ENCODE assay signal across 11 cellular contexts in the genomic region with DNA sequence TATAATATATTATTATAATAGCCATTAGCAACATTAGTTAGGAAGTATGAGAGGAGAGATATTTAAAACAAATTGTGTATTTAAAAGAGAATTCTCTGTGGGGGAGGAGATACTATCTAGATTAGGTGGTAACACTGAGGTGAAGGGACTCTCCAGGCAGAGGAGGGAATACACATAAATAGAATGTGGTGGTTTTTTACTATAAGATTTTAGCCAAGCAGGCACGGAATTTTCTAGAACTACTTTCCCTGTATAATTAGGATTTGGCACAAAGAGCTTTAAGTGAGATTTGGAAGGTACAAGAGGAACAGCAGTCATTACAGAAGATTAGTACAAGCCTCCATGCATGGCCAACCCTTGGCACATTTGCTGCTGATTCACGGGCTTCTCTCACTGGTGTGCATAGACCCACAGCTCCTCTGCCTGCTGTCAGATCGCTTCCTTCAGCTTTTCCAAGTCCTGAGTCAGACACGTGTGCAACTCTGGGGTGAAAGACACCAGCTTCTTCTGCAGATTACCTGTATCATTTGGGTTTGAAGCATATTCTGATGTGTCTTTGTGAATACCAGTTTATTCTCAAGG.
A peak's percentile ranks its signal among the peaks of the same experiment; 100 is the strongest.
DNase-seq lines count a peak whose midpoint lies in the region; ATAC-seq and TF ChIP-seq lines count a peak whose summit lies in the region.
"Had no signal": no experiment of that assay in that cellular context is flagged by ENCODE, and none has a peak within 500 bp of the region (broad histone marks: within the 10 kb centered on the region; RNA-seq: fewer than 3 reads in every experiment).

No MANE protein-coding gene starts in this region.

- no peaks in the 10 kb centered on the region for H3K27me3 Mint-ChIP-seq in activated CD8-positive, alpha-beta memory T cell treated with anti-CD3 and anti-CD28 coated beads, Interleukin-2, amount 10 ng/mL, durations not matched to agents 7 days and 5 days
- no peaks in the 10 kb centered on the region for H3K27me3 Mint-ChIP-seq in activated CD8-positive, alpha-beta T cell treated with anti-CD3 and anti-CD28 coated beads for 36 hours
- H3K27me3 Mint-ChIP-seq: stimulated activated naive CD8-positive, alpha-beta T cell treated with anti-CD3 and anti-CD28 coated beads, Interleukin-15, amount 100 ng/mL, for 72 hours had no signal

- no peak overlapping the region for H2AFZ ChIP-seq in hepatocyte

- CTCF ChIA-PET in activated CD8-positive, alpha-beta memory T cell treated with anti-CD3 and anti-CD28 coated beads, Interleukin-2, amount 10 ng/mL, durations not matched to agents 7 days and 5 days (lab: Charles Lee) = no interaction called here
- CTCF ChIA-PET in activated CD8-positive, alpha-beta T cell treated with anti-CD3 and anti-CD28 coated beads for 36 hours (lab: Charles Lee) = no interaction called here

- no peak for TF ChIP-seq CTCF in hepatocyte (IDR thresholded peaks at IDR 0.05; ENCODE audit: poor library complexity)
- TF ChIP-seq CTCF in activated CD8-positive, alpha-beta T cell treated with anti-CD3 and anti-CD28 coated beads for 36 hours (IDR thresholded peaks at IDR 0.05) = no peak

- no peaks in the 10 kb centered on the region for H3K9me3 ChIP-seq in hepatocyte (ENCODE audit: low read depth)

- no peak overlapping the region for H3K27ac ChIP-seq in hepatocyte

- WGBS in hepatocyte (ENCODE audit: low lambda C conversion rate, missing lambda C conversion rate) = 57% methylated on average over 4 of the region's 4 CpGs

- H3K36me3 Mint-ChIP-seq in activated CD8-positive, alpha-beta memory T cell treated with anti-CD3 and anti-CD28 coated beads, Interleukin-2, amount 10 ng/mL, durations not matched to agents 7 days and 5 days = no peaks in the 10 kb centered on the region
- no peaks in the 10 kb centered on the region for H3K36me3 Mint-ChIP-seq in activated CD8-positive, alpha-beta T cell treated with anti-CD3 and anti-CD28 coated beads for 36 hours (ENCODE audit: low read depth)

- H4K20me1 ChIP-seq in hepatocyte (ENCODE audit: insufficient read depth, poor library complexity, severe bottlenecking) = no peaks in the 10 kb centered on the region

- H3K9me2 ChIP-seq in hepatocyte (replicated peaks; ENCODE audit: insufficient read depth) = no peaks in the 10 kb centered on the region

- DNase-seq in Ammon's horn (ENCODE audit: low spot score) (peak; percentile 7), SK-MEL-5 (ENCODE audit: low read depth, low spot score) (peak; percentile 7), NCI-H226 (no peak), hepatocyte (ENCODE audit: low spot score) (no peak)
- DNase-seq in activated CD8-positive, alpha-beta memory T cell treated with anti-CD3 and anti-CD28 coated beads, Interleukin-2, amount 10 ng/mL, durations not matched to agents 7 days and 5 days = no peak
- no peak for DNase-seq in activated CD8-positive, alpha-beta T cell treated with anti-CD3 and anti-CD28 coated beads for 36 hours
- DNase-seq: SHP77; stimulated activated naive CD8-positive, alpha-beta T cell treated with anti-CD3 and anti-CD28 coated beads, Interleukin-15, amount 100 ng/mL, for 72 hours had no signal

- no peak overlapping the region for H3K27ac Mint-ChIP-seq in activated CD8-positive, alpha-beta memory T cell treated with anti-CD3 and anti-CD28 coated beads, Interleukin-2, amount 10 ng/mL, durations not matched to agents 7 days and 5 days
- H3K27ac Mint-ChIP-seq in activated CD8-positive, alpha-beta T cell treated with anti-CD3 and anti-CD28 coated beads for 36 hours = no peak overlapping the region
- H3K27ac Mint-ChIP-seq: stimulated activated naive CD8-positive, alpha-beta T cell treated with anti-CD3 and anti-CD28 coated beads, Interleukin-15, amount 100 ng/mL, for 72 hours had no signal

- intact Hi-C loops in activated CD8-positive, alpha-beta T cell treated with anti-CD3 and anti-CD28 coated beads for 36 hours (cut with micrococcal nuclease) = no loop called here

- POLR2A ChIA-PET in activated CD8-positive, alpha-beta T cell treated with anti-CD3 and anti-CD28 coated beads for 36 hours (lab: Charles Lee) = no interaction called here

- peaks cover 3% of the 10 kb centered on the region for H3K9me3 Mint-ChIP-seq in activated CD8-positive, alpha-beta memory T cell treated with anti-CD3 and anti-CD28 coated beads, Interleukin-2, amount 10 ng/mL, durations not matched to agents 7 days and 5 days (ENCODE audit: low read depth)
- peaks cover 3% of the 10 kb centered on the region for H3K9me3 Mint-ChIP-seq in activated CD8-positive, alpha-beta T cell treated with anti-CD3 and anti-CD28 coated beads for 36 hours

- no peak overlapping the region for H3K4me3 Mint-ChIP-seq in activated CD8-positive, alpha-beta memory T cell treated with anti-CD3 and anti-CD28 coated beads, Interleukin-2, amount 10 ng/mL, durations not matched to agents 7 days and 5 days
- no peak overlapping the region for H3K4me3 Mint-ChIP-seq in activated CD8-positive, alpha-beta T cell treated with anti-CD3 and anti-CD28 coated beads for 36 hours
- H3K4me3 Mint-ChIP-seq: stimulated activated naive CD8-positive, alpha-beta T cell treated with anti-CD3 and anti-CD28 coated beads, Interleukin-15, amount 100 ng/mL, for 72 hours had no signal

- H3K4me1 ChIP-seq in hepatocyte (ENCODE audit: insufficient read depth) = no peaks in the 10 kb centered on the region

- no peaks in the 10 kb centered on the region for H3K36me3 ChIP-seq in hepatocyte (replicated peaks; ENCODE audit: insufficient read depth, low read depth)

- in situ Hi-C loops in SK-MEL-5 (cut with HindIII; ENCODE audit: low pct_unique_long_range_greater_than_20kb, low sequenced_read_pairs) = no loop called here

- no peaks in the 10 kb centered on the region for H3K27me3 ChIP-seq in hepatocyte

- H3K4me2 ChIP-seq in hepatocyte = no peak overlapping the region

- no peaks in the 10 kb centered on the region for H3K4me1 Mint-ChIP-seq in activated CD8-positive, alpha-beta memory T cell treated with anti-CD3 and anti-CD28 coated beads, Interleukin-2, amount 10 ng/mL, durations not matched to agents 7 days and 5 days
- no peaks in the 10 kb centered on the region for H3K4me1 Mint-ChIP-seq in activated CD8-positive, alpha-beta T cell treated with anti-CD3 and anti-CD28 coated beads for 36 hours (ENCODE audit: low read depth)
- H3K4me1 Mint-ChIP-seq: stimulated activated naive CD8-positive, alpha-beta T cell treated with anti-CD3 and anti-CD28 coated beads, Interleukin-15, amount 100 ng/mL, for 72 hours had no signal

- no peak overlapping the region for H3K4me3 ChIP-seq in hepatocyte

- H3K79me2 ChIP-seq in hepatocyte = no peaks in the 10 kb centered on the region

- ATAC-seq in GM19351 (IDR thresholded peaks at IDR 0.05; ENCODE audit: unreplicated experiment) (peak; percentile 54), HG03025 (IDR thresholded peaks at IDR 0.05; ENCODE audit: low FRiP score, unreplicated experiment) (peak; percentile 59)
- no peak for ATAC-seq in activated CD8-positive, alpha-beta memory T cell treated with anti-CD3 and anti-CD28 coated beads, Interleukin-2, amount 10 ng/mL, durations not matched to agents 7 days and 5 days
- ATAC-seq in activated CD8-positive, alpha-beta T cell treated with anti-CD3 and anti-CD28 coated beads for 36 hours = no peak
- ATAC-seq: left lobe of liver; stimulated activated naive CD8-positive, alpha-beta T cell treated with anti-CD3 and anti-CD28 coated beads, Interleukin-15, amount 100 ng/mL, for 72 hours had no signal

Comparison
In these comparisons a context has a peak if more than half of its experiments do, and no peak if none do; other contexts are left out.
1. DNase-seq: peak in Ammon's horn (single experiment) and SK-MEL-5 (single experiment); none in activated CD8-positive, alpha-beta memory T cell treated with anti-CD3 and anti-CD28 coated beads, Interleukin-2, amount 10 ng/mL, durations not matched to agents 7 days and 5 days (single experiment), NCI-H226 (single experiment), hepatocyte (single experiment) and activated CD8-positive, alpha-beta T cell treated with anti-CD3 and anti-CD28 coated beads for 36 hours (single experiment).
2. ATAC-seq: peak in GM19351 (single experiment) and HG03025 (single experiment); none in activated CD8-positive, alpha-beta memory T cell treated with anti-CD3 and anti-CD28 coated beads, Interleukin-2, amount 10 ng/mL, durations not matched to agents 7 days and 5 days (single experiment) and activated CD8-positive, alpha-beta T cell treated with anti-CD3 and anti-CD28 coated beads for 36 hours (single experiment).